Comparison of ENCODE assay signal across 8 cellular contexts in genomic region chr15:58473720-58474119, GRCh38. TPM values are rescaled to one million over a fixed set of nuclear protein-coding genes. Genes with fewer than 3 reads are reported as not detected.
DNase-seq lines count a peak whose midpoint lies in the region; ATAC-seq, FAIRE-seq and TF ChIP-seq lines count a peak whose summit lies in the region.

No MANE protein-coding gene starts in this region.

- TF ChIP-seq CTCF in left ventricle myocardium inferior (IDR thresholded peaks at IDR 0.05; ENCODE audit: borderline replicate concordance) (no peak), right atrium auricular region (IDR thresholded peaks at IDR 0.05) (no peak), fibroblast of mammary gland (conservative IDR thresholded peaks at IDR 0.05; ENCODE audit: control insufficient read depth, insufficient read depth, low read depth, low read length) (no peak)

- H3K27me3 ChIP-seq in left ventricle myocardium inferior (ENCODE audit: low read depth) (no peaks in the 10 kb centered on the region), right atrium auricular region (no peaks in the 10 kb centered on the region)

- DNase-seq in left ventricle myocardium inferior (no peak), right atrium auricular region (ENCODE audit: low spot score) (no peak), fibroblast of mammary gland (ENCODE audit: low read depth) (peak; percentile 69), urothelium cell line (ENCODE audit: low spot score) (peak; percentile 80), DMS114 treated with DMSO at 0.1 percent for 48 hours (lab: John Stamatoyannopoulos, UW; ENCODE audit: unreplicated experiment) (no peak), NCI-H2029 (lab: John Stamatoyannopoulos, UW) (no peak)

- peak; percentile 70 for ATAC-seq in SK-N-SH treated with all-trans-retinoic acid at 6 μM for 48 hours
- ATAC-seq in GM18502 (IDR thresholded peaks at IDR 0.05; ENCODE audit: poor library complexity, unreplicated experiment) = no peak

- H3K4me1 ChIP-seq in left ventricle myocardium inferior (peaks cover 47% of the 10 kb centered on the region), right atrium auricular region (peaks cover 0 to 44% of the 10 kb centered on the region in 2 donors)

- no peak overlapping the region for H3K4me3 ChIP-seq in left ventricle myocardium inferior
- H3K4me3 ChIP-seq in right atrium auricular region = no peak overlapping the region
- H3K4me3 ChIP-seq in fibroblast of mammary gland (ENCODE audit: control insufficient read depth, low read depth, low read length) = no peak overlapping the region

- H3K9me3 ChIP-seq in left ventricle myocardium inferior (replicated peaks) (no peaks in the 10 kb centered on the region), right atrium auricular region (no peaks in the 10 kb centered on the region)

- intact Hi-C loops in left ventricle myocardium inferior (cut with micrococcal nuclease) = no loop called here

- H3K36me3 ChIP-seq in left ventricle myocardium inferior = no peaks in the 10 kb centered on the region
- no peaks in the 10 kb centered on the region for H3K36me3 ChIP-seq in right atrium auricular region

- FAIRE-seq in urothelium cell line (lab: Jason Lieb, UNC) = no peak

- H3K27ac ChIP-seq in left ventricle myocardium inferior (replicated peaks) (peak overlapping the region; percentile 27), right atrium auricular region (no peak overlapping the region)

TF ChIP-seq in SK-N-SH treated with all-trans-retinoic acid at 6 μM for 48 hours, 23 proteins besides CTCF, POLR2A, EP300 and RAD21:
- no peak for TF ChIP-seq GLIS3 (CRISPR knock-in tag; IDR thresholded peaks at IDR 0.05)
- no peak for TF ChIP-seq CREB5 (CRISPR knock-in tag; IDR thresholded peaks at IDR 0.05; ENCODE audit: low read depth)
- no peak for TF ChIP-seq ZC3H10 (CRISPR knock-in tag; IDR thresholded peaks at IDR 0.05)
- TF ChIP-seq PPARA (CRISPR knock-in tag; IDR thresholded peaks at IDR 0.05; ENCODE audit: borderline replicate concordance) = no peak
- no peak for TF ChIP-seq ARNTL (CRISPR knock-in tag; IDR thresholded peaks at IDR 0.05; ENCODE audit: borderline replicate concordance, low read depth)
- TF ChIP-seq CSDC2 (CRISPR knock-in tag; IDR thresholded peaks at IDR 0.05) = no peak
- no peak for TF ChIP-seq ZNF70 (CRISPR knock-in tag; IDR thresholded peaks at IDR 0.05)
- TF ChIP-seq ZFP3 (CRISPR knock-in tag; IDR thresholded peaks at IDR 0.05) = no peak
- no peak for TF ChIP-seq ISL1 (CRISPR knock-in tag; IDR thresholded peaks at IDR 0.05)

RNA-seq across cellular contexts. Expression of gene LIPC, which starts 41.9 kb away (rescaled TPM):
- total RNA-seq in left ventricle myocardium inferior = 1.5 TPM
- total RNA-seq in right atrium auricular region = under 1 TPM; 0.52 to 0.59 TPM

Comparison
In these comparisons a context has a peak if more than half of its experiments do, and no peak if none do; other contexts are left out.
1. DNase-seq: peak in fibroblast of mammary gland (single experiment) and urothelium cell line (single experiment); none in left ventricle myocardium inferior (single experiment), right atrium auricular region (single experiment), DMS114 treated with DMSO at 0.1 percent for 48 hours (single experiment) and NCI-H2029 (single experiment).